ENCODE assay signal across 7 cellular contexts in the genomic region with DNA sequence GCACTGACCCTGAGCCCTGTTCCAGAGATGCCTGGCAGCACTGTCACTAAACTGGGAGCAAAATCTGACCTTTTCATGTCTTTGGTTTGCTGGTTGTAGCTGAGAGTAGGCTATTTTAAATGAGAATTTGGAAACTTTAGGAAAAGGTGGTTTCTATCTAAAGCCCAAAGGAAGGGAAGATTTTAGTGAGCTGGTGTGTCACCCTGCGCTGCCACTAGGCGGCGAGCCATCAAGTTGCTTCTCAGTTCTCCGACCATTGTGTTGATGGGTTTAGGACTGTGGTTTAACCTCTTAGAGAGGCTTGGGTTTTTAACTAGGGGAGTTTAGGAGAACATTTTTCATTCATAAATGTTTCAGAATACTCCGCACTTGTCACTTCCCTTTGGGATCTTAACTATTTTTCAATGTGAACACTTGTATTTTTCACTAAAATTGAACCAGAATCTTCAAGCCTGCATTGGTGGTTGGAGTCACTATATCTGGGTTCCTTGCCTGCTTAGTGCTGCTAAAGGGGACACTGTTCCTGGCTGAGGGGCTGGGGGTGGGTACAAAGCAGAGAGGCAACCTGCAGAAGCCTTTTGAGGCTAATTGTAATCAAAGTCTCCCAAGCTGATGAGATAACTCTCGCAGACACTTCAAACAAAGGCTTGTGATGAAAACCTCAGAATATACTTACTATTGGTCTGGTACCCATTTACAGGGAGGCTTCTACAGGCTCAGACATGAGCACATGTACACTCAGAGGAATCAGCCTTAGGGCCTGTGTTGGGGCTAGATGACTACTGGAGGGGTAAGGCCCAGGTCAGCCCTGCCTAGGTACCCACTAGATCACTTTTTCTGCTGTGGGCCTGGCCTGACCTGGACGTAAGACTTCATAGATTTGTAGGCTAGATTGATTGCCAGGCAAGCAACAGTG. TPM values are rescaled to one million over a fixed set of nuclear protein-coding genes. Genes with fewer than 3 reads are reported as not detected.
A peak's percentile ranks its signal among the peaks of the same experiment; 100 is the strongest.
DNase-seq lines count a peak whose midpoint lies in the region; ATAC-seq and TF ChIP-seq lines count a peak whose summit lies in the region.

No MANE protein-coding gene starts in this region.

- H3K4me1 ChIP-seq in osteoblast (ENCODE audit: insufficient read depth, low read length): peaks cover 36% of the 10 kb centered on the region

- DNase-seq in GM12864 (ENCODE audit: low read depth) (no peak), MV-4-11 (lab: John Stamatoyannopoulos, UW) (peak; percentile 37), dorsolateral prefrontal cortex (no peak), osteoblast (ENCODE audit: insufficient read length, low spot score, missing footprints) (peak; percentile 83), sciatic nerve (ENCODE audit: low spot score) (no peak)

- TF ChIP-seq CTCF in GM12864 (IDR thresholded peaks at IDR 0.05; ENCODE audit: low read depth, low read length, missing control alignments) (peak; percentile 85), dorsolateral prefrontal cortex (IDR thresholded peaks at IDR 0.05 in 54 of 56, conservative IDR thresholded peaks at IDR 0.05 in 2 of 56; ENCODE audit: low read depth in 1 of 56, partially characterized antibody in 56 of 56) (peak in 52 of 56 donors; percentile 12 to 58 (median 34)), osteoblast (IDR thresholded peaks at IDR 0.05; ENCODE audit: extremely low read depth, low read depth, low read length) (peak; percentile 78)

- intact Hi-C loops in dorsolateral prefrontal cortex (cut with DNase I): no loop called here
- intact Hi-C loops in sciatic nerve (cut with DNase I): no loop called here

- H2AFZ ChIP-seq in osteoblast (ENCODE audit: low read length): no peak overlapping the region

- H3K27ac ChIP-seq in dorsolateral prefrontal cortex: peak overlapping the region in 4 of 59 donors; percentile 5 to 76 (median 50)
- peak overlapping the region; percentile 73 for H3K27ac ChIP-seq in osteoblast (ENCODE audit: low read depth, low read length)

- no peaks in the 10 kb centered on the region for H3K9me3 ChIP-seq in osteoblast (ENCODE audit: low read depth, low read length)

- H3K4me2 ChIP-seq in osteoblast (ENCODE audit: insufficient read depth, low read length): peak overlapping the region; percentile 12

- peaks cover 37% of the 10 kb centered on the region for H3K36me3 ChIP-seq in osteoblast (ENCODE audit: insufficient read depth, low read length)

- H3K27me3 ChIP-seq in dorsolateral prefrontal cortex (no peaks in the 10 kb centered on the region), osteoblast (ENCODE audit: insufficient read depth, low read length) (no peaks in the 10 kb centered on the region)

- peaks cover 21% of the 10 kb centered on the region for H4K20me1 ChIP-seq in osteoblast (ENCODE audit: insufficient read depth, low read length)

- peaks cover 52% of the 10 kb centered on the region for H3K79me2 ChIP-seq in osteoblast (ENCODE audit: insufficient read depth, low read length)

- H3K4me3 ChIP-seq in GM12864 (ENCODE audit: low read depth, low read length) (no peak overlapping the region), dorsolateral prefrontal cortex (no peak overlapping the region), osteoblast (ENCODE audit: insufficient read depth, low read length) (no peak overlapping the region)

- ATAC-seq in HG03432 (IDR thresholded peaks at IDR 0.05; ENCODE audit: unreplicated experiment): no peak
- ATAC-seq in GM21529 (IDR thresholded peaks at IDR 0.05; ENCODE audit: unreplicated experiment): no peak
- no peak for ATAC-seq in sciatic nerve

RNA-seq across cellular contexts. Expression of a gene that starts 16.8 kb away (rescaled TPM):
- total RNA-seq in dorsolateral prefrontal cortex (10 to 100 TPM; 25.6 to 46.6 (median 33.5) TPM), osteoblast (25.0 and 31.8 TPM in 2 replicates), sciatic nerve (36.9 TPM)

RNA-seq across cellular contexts. Expression of a gene that starts 16.8 kb away (rescaled TPM):
- total RNA-seq in dorsolateral prefrontal cortex (10 to 100 TPM; 41.3 to 77.7 (median 54.1) TPM), osteoblast (61.2 and 62.5 TPM in 2 replicates), sciatic nerve (85.1 TPM)

RNA-seq across cellular contexts. Expression of a gene that starts 33.3 kb away (rescaled TPM):
- total RNA-seq in dorsolateral prefrontal cortex (10 to 100 TPM in 83 of 120 experiments, 1 to 10 TPM in 37; 1.3 to 68.1 (median 13.9) TPM), osteoblast (48.9 and 52.5 TPM in 2 replicates), sciatic nerve (105 TPM)

Comparison
In these comparisons a context has a peak if more than half of its experiments do, and no peak if none do; other contexts are left out.
1. DNase-seq: peak in MV-4-11 (single experiment) and osteoblast (single experiment); none in GM12864 (single experiment), dorsolateral prefrontal cortex (0 of 10) and sciatic nerve (single experiment).
2. CTCF ChIP-seq: peak in every context shown above with its lines; median percentile 85 in GM12864; 78 in osteoblast; 34 in dorsolateral prefrontal cortex.